ENCODE assay signal across 9 cellular contexts in the genomic region with DNA sequence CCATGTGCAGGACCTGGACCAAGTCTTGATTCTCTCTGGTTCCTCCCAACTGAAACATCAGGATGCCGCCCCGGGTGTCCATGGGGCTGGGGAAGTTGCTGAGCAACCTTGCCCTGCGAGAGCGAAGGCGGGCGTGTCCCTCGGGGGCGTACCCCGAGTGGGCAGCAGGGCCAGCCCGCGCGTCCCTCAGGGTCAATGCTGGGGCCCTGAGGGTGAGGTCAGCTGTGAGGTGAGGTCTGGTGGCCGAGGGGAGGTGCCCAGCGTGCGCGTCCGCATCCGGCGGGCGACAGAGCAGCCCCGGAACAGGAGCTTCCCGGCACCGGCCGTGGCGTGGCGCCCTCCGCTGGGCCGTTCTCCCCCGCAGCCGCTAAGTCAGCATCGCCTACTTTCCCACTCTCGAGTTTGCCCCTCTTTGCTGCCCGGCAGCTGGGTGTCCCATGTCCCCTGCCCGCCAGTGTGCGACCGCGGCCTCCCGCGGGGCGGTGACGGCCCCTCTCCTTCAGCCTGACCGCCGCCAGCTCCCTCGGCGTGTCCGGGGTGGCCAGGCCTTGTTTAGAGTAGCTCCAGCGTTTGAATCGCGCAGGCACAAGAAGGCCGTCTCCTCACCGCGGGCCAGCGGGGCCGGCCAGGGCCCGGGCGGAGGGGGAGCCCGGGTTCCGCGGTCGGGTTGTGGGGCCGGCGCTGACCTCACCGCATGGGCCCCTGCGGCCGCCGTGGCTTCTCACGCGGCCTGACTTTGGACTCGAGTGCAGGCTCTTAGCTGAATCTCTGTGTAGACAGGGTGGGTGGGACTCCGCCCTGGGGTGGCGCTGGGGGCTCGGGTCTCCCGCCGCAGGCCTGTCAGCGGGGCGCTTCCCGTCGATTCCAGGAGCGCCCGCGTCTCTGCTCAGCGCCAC. TPM values are rescaled to one million over a fixed set of nuclear protein-coding genes. Genes with fewer than 3 reads are reported as not detected.
DNase-seq lines count a peak whose midpoint lies in the region; ATAC-seq and TF ChIP-seq lines count a peak whose summit lies in the region.
"Had no signal": no experiment of that assay in that cellular context is flagged by ENCODE, and none has a peak within 500 bp of the region (broad histone marks: within the 10 kb centered on the region; RNA-seq: fewer than 3 reads in every experiment).

No MANE protein-coding gene starts in this region.

- peak overlapping the region; percentile 33 for H3K9ac ChIP-seq in parathyroid adenoma

- no peaks in the 10 kb centered on the region for H3K79me2 ChIP-seq in parathyroid adenoma

- H3K36me3 ChIP-seq in right atrium auricular region = no peaks in the 10 kb centered on the region
- no peaks in the 10 kb centered on the region for H3K36me3 ChIP-seq in parathyroid adenoma (ENCODE audit: control insufficient read depth, insufficient read depth, low read length)

- in situ Hi-C loops in KBM-7 (cut with MboI; ENCODE audit: low pct_unique_long_range_greater_than_20kb, low sequenced_read_pairs) = no loop called here

- H3K9me3 ChIP-seq in right atrium auricular region (no peaks in the 10 kb centered on the region), parathyroid adenoma (ENCODE audit: control insufficient read depth, low read length) (no peaks in the 10 kb centered on the region)

- peak; percentile 63 for ATAC-seq in HG03066 (IDR thresholded peaks at IDR 0.05; ENCODE audit: low read depth, unreplicated experiment)

- TF ChIP-seq CTCF in right atrium auricular region (IDR thresholded peaks at IDR 0.05) (peak in 1 of 2 donors; percentile 78), parathyroid adenoma (IDR thresholded peaks at IDR 0.05) (peak; percentile 37)

- H3K4me3 ChIP-seq in right atrium auricular region (peak overlapping the region; percentile 44 to 68), parathyroid adenoma (ENCODE audit: low read depth, low read length) (peak overlapping the region; percentile 61)

- no peaks in the 10 kb centered on the region for H3K27me3 ChIP-seq in right atrium auricular region
- H3K27me3 ChIP-seq in parathyroid adenoma (ENCODE audit: control insufficient read depth, insufficient read depth, low read length) = no peaks in the 10 kb centered on the region

- H3K4me2 ChIP-seq in parathyroid adenoma (ENCODE audit: low read length) = peak overlapping the region; percentile 93

- peak; percentile 23 for DNase-seq in NCI-H1092 treated with DMSO at 0.1 percent for 48 hours (lab: John Stamatoyannopoulos, UW)
- DNase-seq in NCI-H1092 (lab: John Stamatoyannopoulos, UW) = no peak
- DNase-seq in RPMI7951 (ENCODE audit: low read depth) = peak; percentile 62
- peak in 41 of 56 donors; percentile 6 to 80 (median 49) for DNase-seq in amygdala (lab: John Stamatoyannopoulos, UW)
- DNase-seq in right atrium auricular region (ENCODE audit: low spot score) = peak; percentile 75
- no peak for DNase-seq in KBM-7

- peak overlapping the region; percentile 95 to 96 for H3K27ac ChIP-seq in right atrium auricular region
- H3K27ac ChIP-seq in parathyroid adenoma = peak overlapping the region; percentile 94
- H3K27ac ChIP-seq: C4-2B had no signal

- peaks cover 0 to 37% of the 10 kb centered on the region in 2 donors for H3K4me1 ChIP-seq in right atrium auricular region
- H3K4me1 ChIP-seq in parathyroid adenoma = no peaks in the 10 kb centered on the region

- H2AFZ ChIP-seq in parathyroid adenoma = peak overlapping the region; percentile 96

RNA-seq across cellular contexts. Expression of a gene that starts 33.0 kb away (rescaled TPM):
- total RNA-seq in RPMI7951 (2014; rRNA removed; shearing (Covaris generic)) = 0.98 and 1.1 TPM in 2 replicates
- 1 to 10 TPM; 3.2 to 8.5 TPM for total RNA-seq in right atrium auricular region

Comparison
In these comparisons a context has a peak if more than half of its experiments do, and no peak if none do; other contexts are left out.
1. DNase-seq: peak in NCI-H1092 treated with DMSO at 0.1 percent for 48 hours (single experiment), RPMI7951 (single experiment), amygdala (41 of 56) and right atrium auricular region (single experiment); none in NCI-H1092 (single experiment) and KBM-7 (single experiment).